Comparison of ENCODE assay signal across 12 cellular contexts in genomic region chr21:45392206-45392971, GRCh38.
"Had no signal": no experiment of that assay in that cellular context is flagged by ENCODE, and none has a peak within 500 bp of the region (broad histone marks: within the 10 kb centered on the region; RNA-seq: fewer than 3 reads in every experiment).

No MANE protein-coding gene starts in this region.

- H3K27ac ChIP-seq: adrenal gland, colonic mucosa had no signal

- H3K4me3 ChIP-seq: adrenal gland, colonic mucosa had no signal

- H3K36me3 Mint-ChIP-seq: naive thymus-derived CD4-positive, alpha-beta T cell; type B pancreatic cell had no signal

- H3K9me3 ChIP-seq: adrenal gland, colonic mucosa had no signal

- H3K9me3 Mint-ChIP-seq: naive thymus-derived CD4-positive, alpha-beta T cell; stimulated activated naive CD8-positive, alpha-beta T cell treated with anti-CD3 and anti-CD28 coated beads, Interleukin-15, amount 100 ng/mL, for 72 hours; type B pancreatic cell had no signal

- H3K4me1 ChIP-seq: colonic mucosa had no signal

- H3K4me1 Mint-ChIP-seq: naive thymus-derived CD4-positive, alpha-beta T cell; stimulated activated naive CD8-positive, alpha-beta T cell treated with anti-CD3 and anti-CD28 coated beads, Interleukin-15, amount 100 ng/mL, for 72 hours had no signal

- ATAC-seq: esophagus mucosa; naive thymus-derived CD4-positive, alpha-beta T cell had no signal

- DNase-seq: activated CD4-positive, alpha-beta T cell treated with anti-CD3 and anti-CD28 coated beads for 48 hours; activated CD8-positive, alpha-beta memory T cell treated with anti-CD3 and anti-CD28 coated beads, Interleukin-2, amount 50 U/mL, for 48 hours; activated naive CD4-positive, alpha-beta T cell treated with Interleukin-2 at 50 U/mL for 16 hours; caudate nucleus; colonic mucosa; hypothalamus; naive thymus-derived CD4-positive, alpha-beta T cell; stimulated activated CD4-positive, alpha-beta T cell treated with anti-CD3 and anti-CD28 coated beads, Interleukin-1b, Interleukin-23, amount 100 ng/mL, for 48 hours; stimulated activated naive CD8-positive, alpha-beta T cell treated with anti-CD3 and anti-CD28 coated beads, Interleukin-15, amount 100 ng/mL, for 72 hours had no signal

- H3K4me3 Mint-ChIP-seq: naive thymus-derived CD4-positive, alpha-beta T cell; stimulated activated naive CD8-positive, alpha-beta T cell treated with anti-CD3 and anti-CD28 coated beads, Interleukin-15, amount 100 ng/mL, for 72 hours; type B pancreatic cell had no signal

- H3K27ac Mint-ChIP-seq: stimulated activated naive CD8-positive, alpha-beta T cell treated with anti-CD3 and anti-CD28 coated beads, Interleukin-15, amount 100 ng/mL, for 72 hours; type B pancreatic cell had no signal

- H3K27me3 ChIP-seq: adrenal gland, colonic mucosa had no signal

- H3K36me3 ChIP-seq: adrenal gland, colonic mucosa had no signal
